In genomic region chr11:31815743-31816466, GRCh38 we compare ENCODE assay signal across 11 cellular contexts. TPM values are rescaled to one million over a fixed set of nuclear protein-coding genes. Genes with fewer than 3 reads are reported as not detected.
DNase-seq lines count a peak whose midpoint lies in the region; ATAC-seq and TF ChIP-seq lines count a peak whose summit lies in the region.
"Had no signal": no experiment of that assay in that cellular context is flagged by ENCODE, and none has a peak within 500 bp of the region (broad histone marks: within the 10 kb centered on the region; RNA-seq: fewer than 3 reads in every experiment).

No MANE protein-coding gene starts in this region.

- TF ChIP-seq CTCF in vagina (IDR thresholded peaks at IDR 0.05) (no peak), mucosa of descending colon (IDR thresholded peaks at IDR 0.05) (no peak)

- no peak for TF ChIP-seq POLR2A in vagina (IDR thresholded peaks at IDR 0.05)

- peaks cover 73% of the 10 kb centered on the region for H3K27me3 Mint-ChIP-seq in stimulated activated naive CD8-positive, alpha-beta T cell treated with anti-CD3 and anti-CD28 coated beads, Interleukin-15, Interleukin-2, amounts not matched to agents 100 ng/mL and 50 ng/mL, for 24 hours
- H3K27me3 Mint-ChIP-seq in activated naive CD8-positive, alpha-beta T cell: peaks cover 27% of the 10 kb centered on the region

- intact Hi-C loops in vagina (cut with DNase I): no loop called here
- intact Hi-C loops in mucosa of descending colon (cut with DNase I, micrococcal nuclease): no loop called here

- no peak overlapping the region for H3K27ac Mint-ChIP-seq in stimulated activated naive CD8-positive, alpha-beta T cell treated with anti-CD3 and anti-CD28 coated beads, Interleukin-15, Interleukin-2, amounts not matched to agents 100 ng/mL and 50 ng/mL, for 24 hours
- no peak overlapping the region for H3K27ac Mint-ChIP-seq in activated naive CD8-positive, alpha-beta T cell

- H3K4me3 ChIP-seq in vagina (peak overlapping the region; percentile 18 to 32), mucosa of descending colon (no peak overlapping the region)

- H3K27ac ChIP-seq in vagina: no peak overlapping the region
- H3K27ac ChIP-seq: foreskin keratinocyte had no signal

- no peaks in the 10 kb centered on the region for H3K9me3 Mint-ChIP-seq in stimulated activated naive CD8-positive, alpha-beta T cell treated with anti-CD3 and anti-CD28 coated beads, Interleukin-15, Interleukin-2, amounts not matched to agents 100 ng/mL and 50 ng/mL, for 24 hours
- no peaks in the 10 kb centered on the region for H3K9me3 Mint-ChIP-seq in activated naive CD8-positive, alpha-beta T cell (ENCODE audit: low read depth)

- peak overlapping the region; percentile 71 for H3K4me3 Mint-ChIP-seq in stimulated activated naive CD8-positive, alpha-beta T cell treated with anti-CD3 and anti-CD28 coated beads, Interleukin-15, Interleukin-2, amounts not matched to agents 100 ng/mL and 50 ng/mL, for 24 hours
- H3K4me3 Mint-ChIP-seq in activated naive CD8-positive, alpha-beta T cell: peak overlapping the region; percentile 75

- H3K36me3 ChIP-seq in vagina (no peaks in the 10 kb centered on the region), mucosa of descending colon (ENCODE audit: low read depth) (no peaks in the 10 kb centered on the region)

- H3K9me3 ChIP-seq in vagina (no peaks in the 10 kb centered on the region), mucosa of descending colon (no peaks in the 10 kb centered on the region)

- no peaks in the 10 kb centered on the region for H3K36me3 Mint-ChIP-seq in stimulated activated naive CD8-positive, alpha-beta T cell treated with anti-CD3 and anti-CD28 coated beads, Interleukin-15, Interleukin-2, amounts not matched to agents 100 ng/mL and 50 ng/mL, for 24 hours (ENCODE audit: low read depth)
- no peaks in the 10 kb centered on the region for H3K36me3 Mint-ChIP-seq in activated naive CD8-positive, alpha-beta T cell

- DNase-seq in stimulated activated naive CD8-positive, alpha-beta T cell treated with anti-CD3 and anti-CD28 coated beads, Interleukin-15, Interleukin-2, amounts not matched to agents 100 U/mL and 50 U/mL, for 24 hours: no peak
- DNase-seq in medulla oblongata (ENCODE audit: extremely low spot score) (peak; percentile 19), vagina (ENCODE audit: extremely low spot score in 2 of 2) (no peak), NOMO-1 treated with DMSO at 0.1 percent for 48 hours (lab: John Stamatoyannopoulos, UW; ENCODE audit: unreplicated experiment) (no peak), mucosa of descending colon (no peak), SHP77 (lab: John Stamatoyannopoulos, UW) (no peak)
- DNase-seq: foreskin keratinocyte; stimulated activated CD4-positive, alpha-beta T cell treated with anti-CD3 and anti-CD28 coated beads, Interleukin-2, amount 100 ng/mL, for 48 hours had no signal

- peaks cover 40% of the 10 kb centered on the region for H3K4me1 Mint-ChIP-seq in stimulated activated naive CD8-positive, alpha-beta T cell treated with anti-CD3 and anti-CD28 coated beads, Interleukin-15, Interleukin-2, amounts not matched to agents 100 ng/mL and 50 ng/mL, for 24 hours (ENCODE audit: low read depth)
- H3K4me1 Mint-ChIP-seq in activated naive CD8-positive, alpha-beta T cell (ENCODE audit: low read depth): peaks cover 38% of the 10 kb centered on the region

- no peak for ATAC-seq in stimulated activated naive CD8-positive, alpha-beta T cell treated with anti-CD3 and anti-CD28 coated beads, Interleukin-15, Interleukin-2, amounts not matched to agents 100 U/mL and 50 U/mL, for 24 hours
- no peak for ATAC-seq in mucosa of descending colon

- H3K27me3 ChIP-seq in vagina: peaks cover 36% of the 10 kb centered on the region

- peaks cover 73% of the 10 kb centered on the region for H3K4me1 ChIP-seq in vagina
- peaks cover 55% of the 10 kb centered on the region for H3K4me1 ChIP-seq in mucosa of descending colon (ENCODE audit: low read depth)
- H3K4me1 ChIP-seq: foreskin keratinocyte had no signal

RNA-seq across cellular contexts. Expression of gene PAX6, which starts 4.8 kb away (rescaled TPM):
- not detected for total RNA-seq in vagina
- 1 to 10 TPM in 1 of 3 donors, under 1 TPM in 2; 0.09 to 1.1 (median 0.63) TPM for total RNA-seq in mucosa of descending colon
- total RNA-seq: activated CD8-positive, alpha-beta memory T cell treated with anti-CD3 and anti-CD28 coated beads for 36 hours; foreskin keratinocyte had no signal
